9 cellular contexts compared by ENCODE assay signal in the genomic region with DNA sequence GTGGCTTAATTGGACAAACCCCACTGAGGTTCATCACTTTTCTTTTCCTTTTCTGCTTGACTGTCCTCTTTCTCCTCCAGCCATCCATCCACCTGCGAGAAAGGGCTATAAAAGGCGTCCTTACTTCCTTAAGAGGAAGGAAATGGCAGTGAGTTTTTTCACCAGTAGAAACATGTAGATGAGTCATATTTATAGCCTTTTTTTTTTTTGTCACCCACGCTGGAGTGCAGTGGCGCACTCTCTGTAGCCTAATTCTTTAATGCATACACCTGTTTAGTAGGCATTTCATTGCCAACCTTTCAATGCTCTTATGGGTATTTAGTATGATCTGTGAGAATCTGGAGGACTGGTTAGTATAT. TPM values are rescaled to one million over a fixed set of nuclear protein-coding genes. Genes with fewer than 3 reads are reported as not detected.
DNase-seq lines count a peak whose midpoint lies in the region; ATAC-seq, FAIRE-seq and TF ChIP-seq lines count a peak whose summit lies in the region.
"Had no signal": no experiment of that assay in that cellular context is flagged by ENCODE, and none has a peak within 500 bp of the region (broad histone marks: within the 10 kb centered on the region; RNA-seq: fewer than 3 reads in every experiment).

No MANE protein-coding gene starts in this region.

- H3K4me3 ChIP-seq in Loucy (ENCODE audit: low read length, poor library complexity, severe bottlenecking) (peak overlapping the region; percentile 48), bronchial epithelial cell (ENCODE audit: low read depth, low read length) (no peak overlapping the region)

- TF ChIP-seq POLR2A in GM12892 (IDR thresholded peaks at IDR 0.05; ENCODE audit: low read depth, low read length) = no peak

- 0 out of 2 replicates have a peak, but pooled peaks have one; percentile 11 for TF ChIP-seq CTCF in Loucy (conservative IDR thresholded peaks at IDR 0.05; ENCODE audit: low read length)
- TF ChIP-seq CTCF in bronchial epithelial cell (IDR thresholded peaks at IDR 0.05; ENCODE audit: insufficient read depth, low read length, severe bottlenecking) = no peak

- H3K4me2 ChIP-seq in Loucy (ENCODE audit: low read depth, low read length, poor library complexity, severe bottlenecking) = peak overlapping the region; percentile 70

- H3F3A ChIP-seq in Loucy (ENCODE audit: low read depth) = peaks cover 4% of the 10 kb centered on the region; the same call in 1 of the 2 replicates

- no peaks in the 10 kb centered on the region for H4K20me1 ChIP-seq in Loucy (ENCODE audit: insufficient read depth, low read length, poor library complexity, severe bottlenecking)

- H3K27me3 ChIP-seq in Loucy (ENCODE audit: insufficient read depth, low read length, poor library complexity, severe bottlenecking) (no peaks in the 10 kb centered on the region), bronchial epithelial cell (ENCODE audit: control insufficient read depth, insufficient read depth, low read length) (no peaks in the 10 kb centered on the region)

- H3K4me1 ChIP-seq in Loucy (ENCODE audit: insufficient read depth, low read length, poor library complexity, severe bottlenecking) = peaks cover 34% of the 10 kb centered on the region
- H3K4me1 ChIP-seq: parathyroid adenoma had no signal

- FAIRE-seq in bronchial epithelial cell (lab: Jason Lieb, UNC) (no peak), GM12892 (lab: Jason Lieb, UNC) (no peak)

- no peak overlapping the region for H2AFZ ChIP-seq in Loucy (ENCODE audit: low read length)
- H2AFZ ChIP-seq: parathyroid adenoma had no signal

- DNase-seq in stimulated activated CD4-positive, alpha-beta T cell treated with anti-CD3 and anti-CD28 coated beads, Interleukin-1b, Interleukin-23, amount 100 ng/mL, for 4 hours (ENCODE audit: low read depth in 2 of 2) = peak; percentile 7 to 13
- DNase-seq in stimulated activated CD4-positive, alpha-beta T cell treated with anti-CD3 and anti-CD28 coated beads, Interleukin-2, amount 100 ng/mL, for 48 hours = no peak
- DNase-seq in bronchial epithelial cell (ENCODE audit: low read depth) (peak; percentile 84), GM12892 (ENCODE audit: insufficient read length) (no peak), NCI-H187 (lab: John Stamatoyannopoulos, UW) (no peak)
- no peak for DNase-seq in stimulated activated naive CD8-positive, alpha-beta T cell treated with anti-CD3 and anti-CD28 coated beads, Interleukin-15, Interleukin-2, amounts not matched to agents 100 U/mL and 50 U/mL, for 24 hours

- ATAC-seq in stimulated activated naive CD8-positive, alpha-beta T cell treated with anti-CD3 and anti-CD28 coated beads, Interleukin-15, Interleukin-2, amounts not matched to agents 100 U/mL and 50 U/mL, for 24 hours = peak; percentile 72
- ATAC-seq in GM19452 (IDR thresholded peaks at IDR 0.05; ENCODE audit: unreplicated experiment) = no peak

- H3K36me3 ChIP-seq in Loucy (ENCODE audit: insufficient read depth, low read length) (no peaks in the 10 kb centered on the region), bronchial epithelial cell (ENCODE audit: control insufficient read depth, insufficient read depth, low read length) (no peaks in the 10 kb centered on the region)

- H3K9ac ChIP-seq in Loucy (ENCODE audit: low read depth, low read length, poor library complexity, severe bottlenecking) = no peak overlapping the region
- H3K9ac ChIP-seq: parathyroid adenoma had no signal

- no peaks in the 10 kb centered on the region; the same call in 1 of the 2 replicates for H3K9me3 ChIP-seq in Loucy (ENCODE audit: insufficient read depth, low read depth, low read length)

- H3K9me2 ChIP-seq in Loucy (replicated peaks; ENCODE audit: low read depth, low read length) = no peaks in the 10 kb centered on the region

- H3K79me2 ChIP-seq in Loucy (ENCODE audit: insufficient read depth, low read length) = no peaks in the 10 kb centered on the region
- H3K79me2 ChIP-seq: parathyroid adenoma had no signal

RNA-seq across cellular contexts. Expression of a gene that starts 15.3 kb away (rescaled TPM):
- total RNA-seq in bronchial epithelial cell = 83.5 and 94.6 TPM in 2 replicates
- 67.3 TPM for polyA plus RNA-seq in GM12892 (2012; ENCODE audit: missing spikeins)

Comparison
In these comparisons a context has a peak if more than half of its experiments do, and no peak if none do; other contexts are left out.
1. DNase-seq: peak in stimulated activated CD4-positive, alpha-beta T cell treated with anti-CD3 and anti-CD28 coated beads, Interleukin-1b, Interleukin-23, amount 100 ng/mL, for 4 hours (2 of 2) and bronchial epithelial cell (single experiment); none in stimulated activated CD4-positive, alpha-beta T cell treated with anti-CD3 and anti-CD28 coated beads, Interleukin-2, amount 100 ng/mL, for 48 hours (0 of 2), stimulated activated naive CD8-positive, alpha-beta T cell treated with anti-CD3 and anti-CD28 coated beads, Interleukin-15, Interleukin-2, amounts not matched to agents 100 U/mL and 50 U/mL, for 24 hours (single experiment), GM12892 (single experiment) and NCI-H187 (0 of 2).